ENCODE assay signal across 39 cellular contexts in the genomic region with DNA sequence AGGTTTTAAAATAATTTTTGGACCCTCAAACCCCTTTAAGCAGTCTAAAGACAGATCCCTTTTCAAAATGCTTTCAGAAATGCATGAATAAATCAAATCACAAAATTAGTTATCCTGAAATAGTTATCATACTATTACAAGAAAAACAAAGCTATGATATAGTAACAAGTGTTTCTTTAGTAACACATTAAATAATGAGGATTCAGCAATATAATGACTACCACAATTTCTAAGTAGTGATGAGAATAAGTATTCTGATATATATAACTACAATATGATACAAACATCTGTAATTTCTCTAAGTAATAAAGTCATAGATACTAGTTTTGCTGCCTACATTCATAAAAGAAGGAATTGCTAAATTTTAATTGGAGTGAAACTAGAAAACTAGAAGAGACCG.
"Had no signal": no experiment of that assay in that cellular context is flagged by ENCODE, and none has a peak within 500 bp of the region (broad histone marks: within the 10 kb centered on the region; RNA-seq: fewer than 3 reads in every experiment).

No MANE protein-coding gene starts in this region.

- FAIRE-seq: astrocyte, bronchial epithelial cell, TTC549 had no signal

- DNase-seq: activated B cell treated with CpG ODN at 0.5 μM for 24 hours; activated CD4-positive, alpha-beta memory T cell treated with anti-CD3 and anti-CD28 coated beads for 36 hours; activated CD4-positive, alpha-beta T cell treated with anti-CD3 and anti-CD28 coated beads for 4 hours; activated CD4-positive, alpha-beta T cell treated with anti-CD3 and anti-CD28 coated beads, Interleukin-2, amount 10 ng/mL, durations not matched to agents 24 days and 14 days; activated CD4-positive, alpha-beta T cell treated with anti-CD3 and anti-CD28 coated beads, Interleukin-2, amount 50 U/mL, for 1 hour; activated CD4-positive, alpha-beta T cell treated with anti-CD3 and anti-CD28 coated beads, Interleukin-2, amount 50 U/mL, for 4 hours; activated CD4-positive, CD25-positive, alpha-beta regulatory T cell treated with anti-CD3 and anti-CD28 coated beads, Interleukin-2, amount 50 U/mL, for 72 hours; activated CD8-positive, alpha-beta memory T cell treated with anti-CD3 and anti-CD28 coated beads, Interleukin-2, amount 50 U/mL, for 4 hours; activated CD8-positive, alpha-beta T cell treated with anti-CD3 and anti-CD28 coated beads for 36 hours; activated effector memory CD4-positive, alpha-beta T cell treated with anti-CD3 and anti-CD28 coated beads, Interleukin-2, amount 50 U/mL, for 16 hours; activated gamma-delta T cell treated with Interleukin-2 at 50 U/mL for 16 hours; activated naive CD4-positive, alpha-beta T cell; activated naive CD4-positive, alpha-beta T cell treated with anti-CD3 and anti-CD28 coated beads for 36 hours; activated naive CD4-positive, alpha-beta T cell treated with anti-CD3 and anti-CD28 coated beads, Interleukin-2, amount 50 U/mL, for 16 hours; activated naive CD8-positive, alpha-beta T cell treated with anti-CD3 and anti-CD28 coated beads for 36 hours; activated T-cell treated with anti-CD3 and anti-CD28 coated beads for 4 hours; activated T-cell treated with anti-CD3 and anti-CD28 coated beads, Interleukin-2, amount 50 U/mL, for 1 hour; activated T-cell treated with anti-CD3 and anti-CD28 coated beads, Interleukin-2, amount 50 U/mL, for 4 hours; activated T-cell treated with anti-CD3 and anti-CD28 coated beads, Interleukin-2, amount 50 U/mL, for 72 hours; adrenal gland; amniotic stem cell; aorta; body of pancreas; caudate nucleus; cerebellar nuclear complex; colonic mucosa; T-helper 2 cell; T-helper 9 cell; WERI-Rb-1 had no signal

- H3K9me3 ChIP-seq: adrenal gland, body of pancreas, colonic mucosa had no signal

- H3K27ac ChIP-seq: adrenal gland, body of pancreas, cardiac muscle cell, colonic mucosa, WERI-Rb-1 had no signal

- H3K4me1 ChIP-seq: adrenal gland, body of pancreas, colonic mucosa had no signal

- H3K4me3 ChIP-seq: adrenal gland, body of pancreas, cardiac muscle cell, colonic mucosa had no signal

- H3K27ac Mint-ChIP-seq: activated B cell treated with CpG ODN at 0.5 μM for 24 hours; activated CD4-positive, alpha-beta memory T cell treated with anti-CD3 and anti-CD28 coated beads for 36 hours; activated CD4-positive, alpha-beta T cell treated with anti-CD3 and anti-CD28 coated beads, Interleukin-2, amount 10 ng/mL, durations not matched to agents 24 days and 14 days; activated CD8-positive, alpha-beta T cell treated with anti-CD3 and anti-CD28 coated beads for 36 hours; activated naive CD4-positive, alpha-beta T cell treated with anti-CD3 and anti-CD28 coated beads for 36 hours; activated naive CD4-positive, alpha-beta T cell treated with anti-CD3 and anti-CD28 coated beads, Interleukin-2, amount 50 U/mL, for 72 hours; activated naive CD8-positive, alpha-beta T cell treated with anti-CD3 and anti-CD28 coated beads for 36 hours; activated T-helper 1 cell treated with anti-CD3 and anti-CD28 coated beads, Interleukin-12 subunit alpha, Interleukin-12 subunit beta, Interleukin-2, Interleukin-4 antibody, amounts not matched to agents 30 ng/mL and 10 ng/mL and 1 ng/mL, durations not matched to agents 14 hours and 24 hours and 36 hours; activated T-helper 17 cell treated with anti-CD3 and anti-CD28 coated beads, Interleukin-2, amount 50 U/mL, for 72 hours; T-helper 1 cell treated with Interleukin-12 subunit alpha and Interleukin-12 subunit beta and Interleukin-4 antibody, amounts not matched to agents 30 μg/mL and 1 μg/mL, for 36 hours; T-helper 2 cell treated with Interferon-gamma antibody and Interleukin-4, amounts not matched to agents 5 μg/mL and 100 μg/mL, for 36 hours had no signal

- ATAC-seq: activated CD8-positive, alpha-beta T cell treated with anti-CD3 and anti-CD28 coated beads for 36 hours; activated naive CD4-positive, alpha-beta T cell treated with anti-CD3 and anti-CD28 coated beads, Interleukin-2, amount 50 U/mL, for 72 hours; activated T-cell treated with anti-CD3 and anti-CD28 coated beads, Interleukin-2, amount 50 U/mL, for 4 hours; activated T-cell treated with anti-CD3 and anti-CD28 coated beads, Interleukin-2, amount 50 U/mL, for 72 hours; activated T-helper 17 cell treated with anti-CD3 and anti-CD28 coated beads, Interleukin-2, amount 50 U/mL, for 72 hours; body of pancreas had no signal

- H3K27me3 Mint-ChIP-seq: activated B cell treated with CpG ODN at 0.5 μM for 24 hours; activated CD4-positive, alpha-beta memory T cell treated with anti-CD3 and anti-CD28 coated beads for 36 hours; activated CD4-positive, alpha-beta T cell treated with anti-CD3 and anti-CD28 coated beads, Interleukin-2, amount 10 ng/mL, durations not matched to agents 24 days and 14 days; activated CD8-positive, alpha-beta T cell treated with anti-CD3 and anti-CD28 coated beads for 36 hours; activated naive CD8-positive, alpha-beta T cell treated with anti-CD3 and anti-CD28 coated beads for 36 hours; activated T-helper 17 cell treated with anti-CD3 and anti-CD28 coated beads, Interleukin-2, amount 50 U/mL, for 72 hours; central memory CD8-positive, alpha-beta T cell had no signal

- H3K9me3 Mint-ChIP-seq: activated B cell treated with CpG ODN at 0.5 μM for 24 hours; activated CD4-positive, alpha-beta memory T cell treated with anti-CD3 and anti-CD28 coated beads for 36 hours; activated naive CD4-positive, alpha-beta T cell treated with anti-CD3 and anti-CD28 coated beads for 36 hours; activated naive CD8-positive, alpha-beta T cell treated with anti-CD3 and anti-CD28 coated beads for 36 hours; activated T-cell treated with anti-CD3 and anti-CD28 coated beads, Interleukin-2, amount 50 U/mL, for 4 hours; activated T-cell treated with anti-CD3 and anti-CD28 coated beads, Interleukin-2, amount 50 U/mL, for 72 hours; activated T-helper 17 cell treated with anti-CD3 and anti-CD28 coated beads, Interleukin-2, amount 50 U/mL, for 72 hours; central memory CD8-positive, alpha-beta T cell; T-helper 2 cell treated with Interferon-gamma antibody and Interleukin-4, amounts not matched to agents 5 μg/mL and 100 μg/mL, for 36 hours had no signal

- H3K36me3 ChIP-seq: adrenal gland, colonic mucosa, WERI-Rb-1 had no signal

- H3K4me3 Mint-ChIP-seq: activated B cell treated with CpG ODN at 0.5 μM for 24 hours; activated CD4-positive, alpha-beta memory T cell treated with anti-CD3 and anti-CD28 coated beads for 36 hours; activated CD4-positive, alpha-beta T cell treated with anti-CD3 and anti-CD28 coated beads, Interleukin-2, amount 10 ng/mL, durations not matched to agents 24 days and 14 days; activated CD8-positive, alpha-beta T cell treated with anti-CD3 and anti-CD28 coated beads for 36 hours; activated naive CD4-positive, alpha-beta T cell treated with anti-CD3 and anti-CD28 coated beads for 36 hours; activated naive CD8-positive, alpha-beta T cell treated with anti-CD3 and anti-CD28 coated beads for 36 hours; activated T-cell treated with anti-CD3 and anti-CD28 coated beads, Interleukin-2, amount 50 U/mL, for 4 hours; activated T-cell treated with anti-CD3 and anti-CD28 coated beads, Interleukin-2, amount 50 U/mL, for 72 hours; activated T-helper 1 cell treated with anti-CD3 and anti-CD28 coated beads, Interleukin-12 subunit alpha, Interleukin-12 subunit beta, Interleukin-2, Interleukin-4 antibody, amounts not matched to agents 30 ng/mL and 10 ng/mL and 1 ng/mL, durations not matched to agents 14 hours and 24 hours and 36 hours; activated T-helper 17 cell treated with anti-CD3 and anti-CD28 coated beads, Interleukin-2, amount 50 U/mL, for 72 hours; central memory CD8-positive, alpha-beta T cell; T-helper 1 cell treated with Interleukin-12 subunit alpha and Interleukin-12 subunit beta and Interleukin-4 antibody, amounts not matched to agents 30 μg/mL and 1 μg/mL, for 36 hours; T-helper 2 cell treated with Interferon-gamma antibody and Interleukin-4, amounts not matched to agents 5 μg/mL and 100 μg/mL, for 36 hours had no signal

- H3K27me3 ChIP-seq: adrenal gland, body of pancreas, cardiac muscle cell, colonic mucosa had no signal
